Comparison of ENCODE assay signal across 8 cellular contexts in genomic region chr17:40345161-40346034, GRCh38. TPM values are rescaled to one million over a fixed set of nuclear protein-coding genes. Genes with fewer than 3 reads are reported as not detected.
DNase-seq lines count a peak whose midpoint lies in the region; ATAC-seq and TF ChIP-seq lines count a peak whose summit lies in the region.

No MANE protein-coding gene starts in this region.

- DNase-seq in NCI-H2196 (lab: John Stamatoyannopoulos, UW; ENCODE audit: unreplicated experiment), result peak; percentile 6
- DNase-seq in NCI-H2196 treated with DMSO at 0.1 percent for 48 hours (lab: John Stamatoyannopoulos, UW; ENCODE audit: unreplicated experiment), result no peak
- peak; percentile 28 for DNase-seq in central memory CD4-positive, alpha-beta T cell
- peak; percentile 81 for DNase-seq in kidney tubule cell (ENCODE audit: low spot score)
- DNase-seq in stimulated activated naive CD8-positive, alpha-beta T cell treated with anti-CD3 and anti-CD28 coated beads, Interleukin-15, Interleukin-2, amounts not matched to agents 100 U/mL and 50 U/mL, for 24 hours, result peak; percentile 49
- DNase-seq in GM20000 (ENCODE audit: low spot score), result no peak

- no peak for ATAC-seq in stimulated activated naive CD8-positive, alpha-beta T cell treated with anti-CD3 and anti-CD28 coated beads, Interleukin-15, Interleukin-2, amounts not matched to agents 100 U/mL and 50 U/mL, for 24 hours
- ATAC-seq in HG03457 (IDR thresholded peaks at IDR 0.05; ENCODE audit: unreplicated experiment), result no peak

- TF ChIP-seq CTCF in GM20000 (IDR thresholded peaks at IDR 0.05; ENCODE audit: extremely low read depth, missing control alignments), result no peak

TF ChIP-seq in PFSK-1, 5 proteins besides CTCF, POLR2A, EP300 and RAD21:
- TF ChIP-seq TAF1 (IDR thresholded peaks at IDR 0.05; ENCODE audit: borderline replicate concordance, insufficient read depth, low read length) (0 out of 2 replicates have a peak, but pooled peaks have one; percentile 40), SIN3A (IDR thresholded peaks at IDR 0.05; ENCODE audit: borderline replicate concordance, insufficient read depth, low read length) (peak; percentile 88; the same call in 1 of the 2 replicates), FOXP2 (optimal IDR thresholded peaks at IDR 0.05; ENCODE audit: borderline replicate concordance, extremely low read depth, extremely low read length, insufficient read depth) (no peak), POLR2AphosphoS5 (IDR thresholded peaks at IDR 0.05; ENCODE audit: low read depth, low read length) (peak; percentile 57; the same call in 1 of the 2 replicates), REST (IDR thresholded peaks at IDR 0.05; ENCODE audit: insufficient read depth in 1 of 2, low read depth in 2 of 2, low read length in 2 of 2) (peak in 1 of 2 experiments; percentile 17; a peak in 1 of 4 replicates)
TF ChIP-seq in PFSK-1: peak in this region for 4.

RNA-seq across cellular contexts. Expression of gene GJD3, which starts 19.1 kb away (rescaled TPM):
- not detected for polyA plus RNA-seq in PFSK-1 (2012; ENCODE audit: insufficient read length, low read depth)

RNA-seq across cellular contexts. Expression of gene RARA, which starts 36.4 kb away (rescaled TPM):
- 57.6 TPM for polyA plus RNA-seq in PFSK-1 (2012; ENCODE audit: insufficient read length, low read depth)

RNA-seq across cellular contexts. Expression of gene CDC6, which starts 57.7 kb away (rescaled TPM):
- polyA plus RNA-seq in PFSK-1 (2012; ENCODE audit: insufficient read length, low read depth), result 39.0 TPM

Comparison
In these comparisons a context has a peak if more than half of its experiments do, and no peak if none do; other contexts are left out.
1. DNase-seq: peak in NCI-H2196 (single experiment), central memory CD4-positive, alpha-beta T cell (single experiment), kidney tubule cell (single experiment) and stimulated activated naive CD8-positive, alpha-beta T cell treated with anti-CD3 and anti-CD28 coated beads, Interleukin-15, Interleukin-2, amounts not matched to agents 100 U/mL and 50 U/mL, for 24 hours (single experiment); none in NCI-H2196 treated with DMSO at 0.1 percent for 48 hours (single experiment) and GM20000 (single experiment).